Comparison of ENCODE assay signal across 15 cellular contexts in the genomic region with DNA sequence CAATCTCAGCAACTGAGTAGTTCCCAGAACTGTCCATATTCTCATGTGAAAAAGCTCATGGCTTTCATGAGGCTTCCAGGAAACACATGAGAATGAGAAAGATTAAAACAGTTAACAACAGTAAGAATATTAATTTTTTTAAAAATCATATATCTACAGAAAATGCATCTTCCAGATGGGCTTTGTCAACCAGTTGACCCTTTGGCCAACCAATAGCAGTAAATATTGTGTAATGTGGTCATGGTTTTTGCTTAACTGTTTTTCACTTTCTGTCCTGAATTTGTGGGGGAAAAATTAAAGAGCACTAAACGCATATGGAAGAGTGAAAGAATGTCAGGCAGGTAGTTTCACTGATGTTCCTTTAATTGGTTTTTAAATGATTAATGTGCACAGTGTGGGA.
"Had no signal": no experiment of that assay in that cellular context is flagged by ENCODE, and none has a peak within 500 bp of the region (broad histone marks: within the 10 kb centered on the region; RNA-seq: fewer than 3 reads in every experiment).

No MANE protein-coding gene starts in this region.

- H3K4me1 Mint-ChIP-seq: stimulated activated memory B cell treated with anti-CD40 and anti-IgM and Interleukin-4, amounts not matched to agents 10 μg/mL and 1 μg/mL and 100 μg/mL, for 72 hours had no signal

- H3K9me3 Mint-ChIP-seq: activated T-helper 2 cell treated with anti-CD3 and anti-CD28 coated beads, Interferon-gamma antibody, Interleukin-2, Interleukin-4, amounts not matched to agents 10 μg/mL and 5 μg/mL and 100 μg/mL, durations not matched to agents 14 hours and 24 hours and 36 hours; natural killer cell treated with Interleukin-12 subunit alpha and Interleukin-12 subunit beta and Interleukin-15 and Interleukin-18, amount 100 ng/mL, for 72 hours; stimulated activated memory B cell treated with anti-CD40 and anti-IgM and Interleukin-4, amounts not matched to agents 10 μg/mL and 1 μg/mL and 100 μg/mL, for 72 hours; type B pancreatic cell had no signal

- H3K27me3 Mint-ChIP-seq: brain; natural killer cell treated with Interleukin-12 subunit alpha and Interleukin-12 subunit beta and Interleukin-15 and Interleukin-18, amount 100 ng/mL, for 72 hours; stimulated activated memory B cell treated with anti-CD40 and anti-IgM and Interleukin-4, amounts not matched to agents 10 μg/mL and 1 μg/mL and 100 μg/mL, for 72 hours; type B pancreatic cell had no signal

- H3K27ac Mint-ChIP-seq: activated T-helper 2 cell treated with anti-CD3 and anti-CD28 coated beads, Interferon-gamma antibody, Interleukin-2, Interleukin-4, amounts not matched to agents 10 μg/mL and 5 μg/mL and 100 μg/mL, durations not matched to agents 14 hours and 24 hours and 36 hours; brain; natural killer cell treated with Interleukin-12 subunit alpha and Interleukin-12 subunit beta and Interleukin-15 and Interleukin-18, amount 100 ng/mL, for 72 hours; stimulated activated memory B cell treated with anti-CD40 and anti-IgM and Interleukin-4, amounts not matched to agents 10 μg/mL and 1 μg/mL and 100 μg/mL, for 72 hours; type B pancreatic cell had no signal

- H3K36me3 Mint-ChIP-seq: type B pancreatic cell had no signal

- DNase-seq: activated CD4-positive, CD25-positive, alpha-beta regulatory T cell treated with anti-CD3 and anti-CD28 coated beads, Interleukin-2, amount 50 U/mL, for 72 hours; activated naive CD4-positive, alpha-beta T cell; aorta; gastrocnemius medialis; head of caudate nucleus; hypothalamus; left ventricle myocardium superior; right lobe of liver; stimulated activated CD4-positive, alpha-beta T cell treated with anti-CD3 and anti-CD28 coated beads, Interleukin-1b, Interleukin-23, amount 100 ng/mL, for 48 hours; T-helper 1 cell had no signal

- ATAC-seq: left ventricle myocardium superior; natural killer cell treated with Interleukin-12 subunit alpha and Interleukin-12 subunit beta and Interleukin-15 and Interleukin-18, amount 100 ng/mL, for 72 hours; right lobe of liver; stimulated activated memory B cell treated with anti-CD40 and anti-IgM and Interleukin-4, amounts not matched to agents 10 μg/mL and 1 μg/mL and 100 μg/mL, for 72 hours had no signal

- H3K4me3 Mint-ChIP-seq: brain; natural killer cell treated with Interleukin-12 subunit alpha and Interleukin-12 subunit beta and Interleukin-15 and Interleukin-18, amount 100 ng/mL, for 72 hours; stimulated activated memory B cell treated with anti-CD40 and anti-IgM and Interleukin-4, amounts not matched to agents 10 μg/mL and 1 μg/mL and 100 μg/mL, for 72 hours; type B pancreatic cell had no signal
